In genomic region chr20:45780159-45780558, GRCh38 we compare ENCODE assay signal across 14 cellular contexts. TPM values are rescaled to one million over a fixed set of nuclear protein-coding genes. Genes with fewer than 3 reads are reported as not detected.
DNase-seq lines count a peak whose midpoint lies in the region; ATAC-seq and TF ChIP-seq lines count a peak whose summit lies in the region.
"Had no signal": no experiment of that assay in that cellular context is flagged by ENCODE, and none has a peak within 500 bp of the region (broad histone marks: within the 10 kb centered on the region; RNA-seq: fewer than 3 reads in every experiment).

No MANE protein-coding gene starts in this region.

- H3K9me3 ChIP-seq in IMR-90 (ENCODE audit: control insufficient read depth, insufficient read depth, low read length) (no peaks in the 10 kb centered on the region), mucosa of rectum (ENCODE audit: control insufficient read depth in 2 of 2, low read length in 2 of 2) (no peaks in the 10 kb centered on the region), transverse colon (no peaks in the 10 kb centered on the region)

- no peak for TF ChIP-seq EP300 in transverse colon (IDR thresholded peaks at IDR 0.05; ENCODE audit: low read depth)

- WGBS in IMR-90 (ENCODE audit: extremely low coverage in 2 of 2, insufficient read length in 1 of 2), 2 experiments = 43% methylated on average over 1 of the region's 4 CpGs; no CpG with 5 or more reads in 1 of the 2 experiments
- WGBS in transverse colon (ENCODE audit: low coverage in 1 of 2), 2 donors = 91 to 100% methylated on average over 2 to 3 of the region's 4 CpGs

- peak overlapping the region; percentile 97 for H2BK20ac ChIP-seq in IMR-90 (ENCODE audit: low read depth, low read length)

- no TSS peak for BruUV-seq in IMR-90 (replicated peaks; lab: Mats Ljungman, UMichigan)

- TF ChIP-seq CTCF in IMR-90 (conservative IDR thresholded peaks at IDR 0.05; ENCODE audit: low read depth, low read length) (no peak), brain microvascular endothelial cell (IDR thresholded peaks at IDR 0.05; ENCODE audit: low read depth, low read length, missing control alignments) (no peak), transverse colon (IDR thresholded peaks at IDR 0.05) (no peak)

- H3K4me1 ChIP-seq in IMR-90 (ENCODE audit: control insufficient read depth, insufficient read depth, low read length) = peaks cover 43% of the 10 kb centered on the region
- peaks cover 25 to 60% of the 10 kb centered on the region in 2 donors for H3K4me1 ChIP-seq in mucosa of rectum (ENCODE audit: control insufficient read depth in 2 of 2, insufficient read depth in 2 of 2, low read length in 2 of 2)
- peaks cover 55 to 87% (median 74%) of the 10 kb centered on the region in 4 donors for H3K4me1 ChIP-seq in transverse colon

- TF ChIP-seq RAD21 in IMR-90 (IDR thresholded peaks at IDR 0.05; ENCODE audit: low read length) = no peak

- peak overlapping the region; percentile 91 for H3K4ac ChIP-seq in IMR-90 (ENCODE audit: low read depth, low read length)

- H2AK5ac ChIP-seq in IMR-90 (ENCODE audit: low read depth, low read length) = peak overlapping the region; percentile 94

- H3K79me1 ChIP-seq in IMR-90 (ENCODE audit: low read depth in 1 of 2, low read length in 2 of 2) = no peaks in the 10 kb centered on the region

- peak overlapping the region; percentile 81 for H2AK9ac ChIP-seq in IMR-90 (replicated peaks; ENCODE audit: low read depth, low read length, poor library complexity)

- no peak for ATAC-seq in IMR-90 (ENCODE audit: low read depth)

- H4K5ac ChIP-seq in IMR-90 (ENCODE audit: low read depth, low read length) = peak overlapping the region; percentile 92

- peak overlapping the region; percentile 94; the same call in 2 of the 3 replicates for H2BK15ac ChIP-seq in IMR-90 (ENCODE audit: low read depth, low read length)

- H3K4me3 ChIP-seq in IMR-90 (ENCODE audit: insufficient read depth, low read depth, low read length) (no peak overlapping the region), brain microvascular endothelial cell (ENCODE audit: low read depth, low read length) (no peak overlapping the region), mucosa of rectum (ENCODE audit: low read length in 2 of 2) (no peak overlapping the region), transverse colon (no peak overlapping the region)

- peak overlapping the region; percentile 96 for H3K27ac ChIP-seq in IMR-90 (ENCODE audit: insufficient read depth, low read length)
- peak overlapping the region; percentile 88 for H3K27ac ChIP-seq in brain microvascular endothelial cell
- H3K27ac ChIP-seq in mucosa of rectum (ENCODE audit: low read depth in 2 of 2, low read length in 2 of 2) = peak overlapping the region; percentile 92 to 98
- H3K27ac ChIP-seq in transverse colon = peak overlapping the region; percentile 88 to 94 (median 93)

- H4K91ac ChIP-seq in IMR-90 (ENCODE audit: insufficient read depth, low read depth, low read length) = peak overlapping the region; percentile 97

- H3K56ac ChIP-seq in IMR-90 (ENCODE audit: extremely low read depth, insufficient read depth, low read length) = peak overlapping the region; percentile 13; the same call in 1 of the 2 replicates

- H3K9ac ChIP-seq in IMR-90 (ENCODE audit: low read depth, low read length) (peak overlapping the region; percentile 12; the same call in 1 of the 2 replicates), mucosa of rectum (ENCODE audit: low read depth in 1 of 2, low read length in 2 of 2) (peak overlapping the region in 1 of 2 donors; percentile 55)

- H2BK5ac ChIP-seq in IMR-90 (ENCODE audit: low read depth, low read length, poor library complexity, severe bottlenecking) = peak overlapping the region; percentile 100

- no peak overlapping the region for H2AFZ ChIP-seq in IMR-90 (replicated peaks; ENCODE audit: low read length, poor library complexity)

- peaks cover 11% of the 10 kb centered on the region for H4K20me1 ChIP-seq in IMR-90 (ENCODE audit: insufficient read depth, low read length)

- H2BK120ac ChIP-seq in IMR-90 (ENCODE audit: low read depth, low read length) = peak overlapping the region; percentile 94

- peak overlapping the region; percentile 100 for H3K18ac ChIP-seq in IMR-90 (ENCODE audit: low read depth, low read length)

- H3K23ac ChIP-seq in IMR-90 (ENCODE audit: low read depth, low read length) = peak overlapping the region; percentile 67; the same call in 1 of the 2 replicates

- TF ChIP-seq POLR2A in IMR-90 (IDR thresholded peaks at IDR 0.05; ENCODE audit: low read depth, low read length) (no peak), transverse colon (IDR thresholded peaks at IDR 0.05) (no peak)

- H3K27me3 ChIP-seq in IMR-90 (ENCODE audit: control insufficient read depth, insufficient read depth, low read length) = peaks cover 9% of the 10 kb centered on the region
- no peaks in the 10 kb centered on the region for H3K27me3 ChIP-seq in brain microvascular endothelial cell (replicated peaks)
- H3K27me3 ChIP-seq in mucosa of rectum (ENCODE audit: control insufficient read depth in 2 of 2, insufficient read depth in 2 of 2, low read length in 2 of 2) = no peaks in the 10 kb centered on the region
- H3K27me3 ChIP-seq in transverse colon = no peaks in the 10 kb centered on the region

- peak overlapping the region; percentile 60 to 94 for H4K8ac ChIP-seq in IMR-90 (ENCODE audit: low read depth in 2 of 2, low read length in 2 of 2)

- H3K9me1 ChIP-seq in IMR-90 (ENCODE audit: insufficient read depth, low read length) = peaks cover 31% of the 10 kb centered on the region

- dilution Hi-C loops in IMR-90 (cut with HindIII; ENCODE audit: low sequenced_read_pairs, unreplicated experiment) = no loop called here

- in situ Hi-C loops in IMR-90 (cut with MboI; ENCODE audit: low sequenced_read_pairs) = loop anchor here (25.0 kb wide), 3 partner anchors 743 to 1843 kb away; partner anchors contain the start of gene TTPAL
- in situ Hi-C loops in brain microvascular endothelial cell (cut with HindIII; ENCODE audit: low pct_ligation_motif_present, low sequenced_read_pairs) = no loop called here
- in situ Hi-C loops in transverse colon (cut with MboI; ENCODE audit: low pct_ligation_motif_present in 1 of 4, low pct_unique_long_range_greater_than_20kb in 1 of 4, low sequenced_read_pairs in 3 of 4) = no loop called here
- in situ Hi-C loops in G401 (cut with HindIII; ENCODE audit: low sequenced_read_pairs) = no loop called here

- intact Hi-C loops in IMR-90 (cut with micrococcal nuclease) (no loop called here), transverse colon (cut with DNase I; ENCODE audit: low total_unique reads) (no loop called here)

- H3K14ac ChIP-seq in IMR-90 (replicated peaks; ENCODE audit: low read depth, low read length) = peak overlapping the region; percentile 39

- peak overlapping the region; percentile 5 for H3K4me2 ChIP-seq in IMR-90 (ENCODE audit: low read depth, low read length)

- CTCF ChIA-PET in IMR-90 (lab: Yijun Ruan, JAX) = interaction anchor here (0.5 to 2.5 kb wide), 3 partner anchors 9 to 406 kb away, joined by 3 to 16 read pairs (median 5); no protein-coding TSS in a partner anchor

- H3K36me3 ChIP-seq in IMR-90 (ENCODE audit: control insufficient read depth, insufficient read depth, low read length) = no peaks in the 10 kb centered on the region
- H3K36me3 ChIP-seq in brain microvascular endothelial cell (replicated peaks) = no peaks in the 10 kb centered on the region
- H3K36me3 ChIP-seq in mucosa of rectum (ENCODE audit: control insufficient read depth in 2 of 2, insufficient read depth in 2 of 2, low read length in 2 of 2) = no peaks in the 10 kb centered on the region
- H3K36me3 ChIP-seq in transverse colon = no peaks in the 10 kb centered on the region

- no peak for DNase-seq in IMR-90
- DNase-seq in brain microvascular endothelial cell = no peak
- no peak for DNase-seq in transverse colon
- DNase-seq in AG08396 (ENCODE audit: low spot score) = no peak
- no peak for DNase-seq in amygdala (lab: John Stamatoyannopoulos, UW)
- DNase-seq in G401 (ENCODE audit: low spot score) = no peak
- DNase-seq: activated CD4-positive, alpha-beta T cell treated with anti-CD3 and anti-CD28 coated beads, Interleukin-2, amount 50 U/mL, for 48 hours; CD4-positive, CD25-positive, alpha-beta regulatory T cell; hypothalamus; NCI-H1092; nucleus accumbens had no signal

- POLR2A ChIA-PET in IMR-90 (lab: Charles Lee; ENCODE audit: unreplicated experiment) = no interaction called here

RNA-seq across cellular contexts. Expression of gene WFDC3, which starts 11.5 kb away (rescaled TPM):
- total RNA-seq in IMR-90 (2012; rRNA removed) (0.18 TPM in 1 of 2 replicates, not detected in the other), transverse colon (10 to 100 TPM in 1 of 4 donors, 1 to 10 TPM in 3; 1.7 to 14.9 (median 2.6) TPM)
- polyA plus RNA-seq in IMR-90 (2012; rRNA removed) = 0.87 and 1.4 TPM in 2 replicates
- polyA plus RNA-seq in IMR-90 (2012; cell fraction: cytosol; rRNA removed) = 0.52 and 2.9 TPM in 2 replicates
- 0.23 and 1.6 TPM in 2 replicates for polyA plus RNA-seq in IMR-90 (2012; cell fraction: nucleus; rRNA removed; ENCODE audit: low replicate concordance)
- not detected in 2 replicates for total RNA-seq in G401 (2014; rRNA removed; shearing (Covaris generic))
- total RNA-seq: bronchial epithelial cell; CD4-positive, CD25-positive, alpha-beta regulatory T cell; liver had no signal
- polyA plus RNA-seq: CD4-positive, CD25-positive, alpha-beta regulatory T cell had no signal

RNA-seq across cellular contexts. Expression of gene DNTTIP1, which starts 11.6 kb away (rescaled TPM):
- total RNA-seq in IMR-90 (2012; rRNA removed) = 17.8 and 19.4 TPM in 2 replicates
- 51.0 and 53.7 TPM in 2 replicates for polyA plus RNA-seq in IMR-90 (2012; rRNA removed)
- 54.6 and 56.6 TPM in 2 replicates for polyA plus RNA-seq in IMR-90 (2012; cell fraction: cytosol; rRNA removed)
- polyA plus RNA-seq in IMR-90 (2012; cell fraction: nucleus; rRNA removed; ENCODE audit: low replicate concordance) = 25.1 and 42.2 TPM in 2 replicates
- total RNA-seq in transverse colon = 100 to 1,000 TPM in 1 of 4 donors, 10 to 100 TPM in 3; 14.9 to 210 (median 37.0) TPM
- total RNA-seq in G401 (2014; rRNA removed; shearing (Covaris generic)) = 40.4 and 43.3 TPM in 2 replicates

RNA-seq across cellular contexts. Expression of gene UBE2C, which starts 32.3 kb away (rescaled TPM):
- total RNA-seq in IMR-90 (2012; rRNA removed) = 43.4 and 43.6 TPM in 2 replicates
- 120 and 124 TPM in 2 replicates for polyA plus RNA-seq in IMR-90 (2012; rRNA removed)
- 90.8 and 151 TPM in 2 replicates for polyA plus RNA-seq in IMR-90 (2012; cell fraction: cytosol; rRNA removed)
- polyA plus RNA-seq in IMR-90 (2012; cell fraction: nucleus; rRNA removed; ENCODE audit: low replicate concordance) = 24.4 and 32.9 TPM in 2 replicates
- 10 to 100 TPM in 1 of 4 donors, 1 to 10 TPM in 3; 2.7 to 27.1 (median 6.9) TPM for total RNA-seq in transverse colon
- 75.4 and 83.0 TPM in 2 replicates for total RNA-seq in G401 (2014; rRNA removed; shearing (Covaris generic))

RNA-seq across cellular contexts. Expression of gene TNNC2, which starts 47.0 kb away (rescaled TPM):
- total RNA-seq in IMR-90 (2012; rRNA removed) = 0.28 TPM in 1 of 2 replicates, not detected in the other
- 0.46 and 0.53 TPM in 2 replicates for polyA plus RNA-seq in IMR-90 (2012; rRNA removed)
- polyA plus RNA-seq in IMR-90 (2012; cell fraction: cytosol; rRNA removed) = 0.31 and 0.44 TPM in 2 replicates
- 1.8 and 4.5 TPM in 2 replicates for polyA plus RNA-seq in IMR-90 (2012; cell fraction: nucleus; rRNA removed; ENCODE audit: low replicate concordance)
- 10 to 100 TPM in 1 of 4 donors, 1 to 10 TPM in 2, not detected in 1; 3.5 to 36.3 (median 4.6) TPM for total RNA-seq in transverse colon
- 1.3 and 1.8 TPM in 2 replicates for total RNA-seq in G401 (2014; rRNA removed; shearing (Covaris generic))
- total RNA-seq: bronchial epithelial cell had no signal

RNA-seq across cellular contexts. Expression of gene SNX21, which starts 53.4 kb away (rescaled TPM):
- total RNA-seq in IMR-90 (2012; rRNA removed) (10.0 and 11.1 TPM in 2 replicates), transverse colon (100 to 1,000 TPM in 1 of 4 donors, 10 to 100 TPM in 3; 36.7 to 222 (median 63.0) TPM)
- 17.9 and 19.2 TPM in 2 replicates for polyA plus RNA-seq in IMR-90 (2012; rRNA removed)
- polyA plus RNA-seq in IMR-90 (2012; cell fraction: cytosol; rRNA removed) = 29.5 and 31.6 TPM in 2 replicates
- polyA plus RNA-seq in IMR-90 (2012; cell fraction: nucleus; rRNA removed; ENCODE audit: low replicate concordance) = 25.5 and 46.9 TPM in 2 replicates
- 26.5 and 45.6 TPM in 2 replicates for total RNA-seq in G401 (2014; rRNA removed; shearing (Covaris generic))
